In genomic region chr6:144305985-144306384, GRCh38 we compare ENCODE assay signal across 8 cellular contexts. TPM values are rescaled to one million over a fixed set of nuclear protein-coding genes. Genes with fewer than 3 reads are reported as not detected.
DNase-seq lines count a peak whose midpoint lies in the region; ATAC-seq, FAIRE-seq and TF ChIP-seq lines count a peak whose summit lies in the region.

No MANE protein-coding gene starts in this region.

- TF ChIP-seq EP300 in GM12878 (IDR thresholded peaks at IDR 0.05; ENCODE audit: borderline replicate concordance in 1 of 2, control insufficient read depth in 1 of 2, low read depth in 2 of 2, low read length in 2 of 2) (no peak), suprapubic skin (IDR thresholded peaks at IDR 0.05) (no peak)

- no peaks in the 10 kb centered on the region for H3K36me3 ChIP-seq in CD8-positive, alpha-beta memory T cell (ENCODE audit: insufficient read depth, low read length)
- H3K36me3 ChIP-seq in GM12878 (ENCODE audit: control insufficient read depth in 2 of 2, insufficient read depth in 2 of 2, low read length in 1 of 2) = no peaks in the 10 kb centered on the region
- peaks cover 19% of the 10 kb centered on the region for H3K36me3 ChIP-seq in suprapubic skin
- no peaks in the 10 kb centered on the region for H3K36me3 ChIP-seq in neural progenitor cell

- BruUV-seq in GM12878 (replicated peaks; lab: Mats Ljungman, UMichigan) = no TSS peak

- H3K79me2 ChIP-seq in GM12878 (ENCODE audit: control insufficient read depth, insufficient read depth, low read length) (no peaks in the 10 kb centered on the region), neural progenitor cell (ENCODE audit: low read depth) (peaks cover 18% of the 10 kb centered on the region)

- ATAC-seq in GM19463 (IDR thresholded peaks at IDR 0.05; ENCODE audit: unreplicated experiment) (peak; percentile 84), HG03354 (IDR thresholded peaks at IDR 0.05; ENCODE audit: poor library complexity, severe bottlenecking, unreplicated experiment) (peak; percentile 91), GM12878 (peak; percentile 93)

- H2AFZ ChIP-seq in GM12878 (ENCODE audit: control insufficient read depth, low read depth, low read length) = peak overlapping the region; percentile 94
- no peak overlapping the region for H2AFZ ChIP-seq in neural progenitor cell (replicated peaks)

- in situ Hi-C loops in GM12878 (cut with MboI) = no loop called here

- no peaks in the 10 kb centered on the region for H3K9me3 ChIP-seq in CD8-positive, alpha-beta memory T cell (ENCODE audit: low read length)
- H3K9me3 ChIP-seq in GM12878 (replicated peaks; ENCODE audit: control insufficient read depth, insufficient read depth, low read length) (no peaks in the 10 kb centered on the region), suprapubic skin (no peaks in the 10 kb centered on the region), neural progenitor cell (ENCODE audit: low read depth) (no peaks in the 10 kb centered on the region)

- RAD21 ChIA-PET in GM12878 (lab: Charles Lee; ENCODE audit: unreplicated experiment) = interaction anchor here (0.8 to 1.7 kb wide), 5 partner anchors 8 to 48 kb away, joined by 3 to 5 read pairs (median 4); no protein-coding TSS in a partner anchor

- 24% methylated on average over 3 of the region's 3 CpGs for WGBS in GM12878 (ENCODE audit: insufficient coverage, insufficient replicate concordance, low lambda C conversion rate, missing lambda C conversion rate)
- WGBS in suprapubic skin = 81% methylated on average over 3 of the region's 3 CpGs

- POLR2A ChIA-PET in CD8-positive, alpha-beta memory T cell (lab: Charles Lee) = no interaction called here
- POLR2A ChIA-PET in GM12878 (lab: Charles Lee) = interaction anchor here (1.0 to 1.7 kb wide), 2 partner anchors 10 to 46 kb away, joined by 3 read pairs; no protein-coding TSS in a partner anchor

- no peak overlapping the region for H3K4me3 ChIP-seq in CD8-positive, alpha-beta memory T cell (ENCODE audit: low read length)
- H3K4me3 ChIP-seq in GM12878 = no peak overlapping the region
- H3K4me3 ChIP-seq in suprapubic skin = no peak overlapping the region
- H3K4me3 ChIP-seq in neural progenitor cell = no peak overlapping the region

- H3K4me1 Mint-ChIP-seq in CD8-positive, alpha-beta memory T cell = peaks cover 49 to 56% (median 52%) of the 10 kb centered on the region in 3 donors
- H3K4me1 Mint-ChIP-seq in endothelial cell (ENCODE audit: unreplicated experiment) (peaks cover 3% of the 10 kb centered on the region), neural progenitor cell (peaks cover 12% of the 10 kb centered on the region)

- DNase-seq in CD8-positive, alpha-beta memory T cell = peak in 4 of 5 donors; percentile 23 to 74 (median 46)
- DNase-seq in GM12878 (ENCODE audit: low read depth, low spot score) (peak; percentile 30), suprapubic skin (ENCODE audit: low spot score in 2 of 2) (no peak), endothelial cell (ENCODE audit: low spot score) (no peak), OCI-M2 (lab: John Stamatoyannopoulos, UW; ENCODE audit: unreplicated experiment) (no peak), neural progenitor cell (ENCODE audit: low spot score) (no peak)

- intact Hi-C loops in GM12878 (cut with micrococcal nuclease; ENCODE audit: unreplicated experiment) = no loop called here

- H3K27ac Mint-ChIP-seq in CD8-positive, alpha-beta memory T cell = peak overlapping the region; percentile 70 to 99 (median 93)
- H3K27ac Mint-ChIP-seq in endothelial cell (ENCODE audit: unreplicated experiment) (no peak overlapping the region), neural progenitor cell (no peak overlapping the region)

- peak overlapping the region; percentile 75 for H3K4me2 ChIP-seq in GM12878 (ENCODE audit: control insufficient read depth, insufficient read depth)
- H3K4me2 ChIP-seq in neural progenitor cell = no peak overlapping the region

- H3F3A ChIP-seq in neural progenitor cell (ENCODE audit: low read depth) = peaks cover 3% of the 10 kb centered on the region

- H3K4me3 Mint-ChIP-seq in CD8-positive, alpha-beta memory T cell = peak overlapping the region; percentile 68 to 92 (median 83)
- no peak overlapping the region for H3K4me3 Mint-ChIP-seq in endothelial cell (ENCODE audit: unreplicated experiment)
- H3K4me3 Mint-ChIP-seq in neural progenitor cell = no peak overlapping the region

- peak; percentile 84 for FAIRE-seq in GM12878 (lab: Jason Lieb, UNC)

- H3K27ac ChIP-seq in CD8-positive, alpha-beta memory T cell (ENCODE audit: low read depth, low read length) = peak overlapping the region; percentile 5
- H3K27ac ChIP-seq in GM12878 (ENCODE audit: control insufficient read depth, insufficient read depth) (peak overlapping the region; percentile 50), suprapubic skin (no peak overlapping the region), neural progenitor cell (no peak overlapping the region)

- H3K36me3 Mint-ChIP-seq in CD8-positive, alpha-beta memory T cell = peaks cover 0 to 10% (median 8%) of the 10 kb centered on the region in 3 donors
- H3K36me3 Mint-ChIP-seq in endothelial cell (ENCODE audit: low read depth, unreplicated experiment) (peaks cover 19% of the 10 kb centered on the region), neural progenitor cell (peaks cover 22% of the 10 kb centered on the region)

- H3K4me1 ChIP-seq in CD8-positive, alpha-beta memory T cell (ENCODE audit: insufficient read depth, low read length) = peaks cover 34% of the 10 kb centered on the region
- H3K4me1 ChIP-seq in GM12878 (ENCODE audit: control insufficient read depth, insufficient read depth, low read length) = peaks cover 9% of the 10 kb centered on the region
- H3K4me1 ChIP-seq in suprapubic skin = peaks cover 3% of the 10 kb centered on the region
- peaks cover 15% of the 10 kb centered on the region for H3K4me1 ChIP-seq in neural progenitor cell

- TF ChIP-seq POLR2A in GM12878 (IDR thresholded peaks at IDR 0.05; ENCODE audit: low read depth, low read length) (no peak), suprapubic skin (IDR thresholded peaks at IDR 0.05) (no peak)

- H3K9ac ChIP-seq in GM12878 (ENCODE audit: control insufficient read depth, insufficient read depth, low read length) = peak overlapping the region; percentile 60; the same call in 1 of the 2 replicates
- no peak overlapping the region for H3K9ac ChIP-seq in neural progenitor cell

- SMC1A ChIA-PET in GM12878 (lab: Charles Lee; ENCODE audit: uncharacterized antibody, unreplicated experiment) = interaction anchor here (1.2 to 2.6 kb wide), 7 partner anchors 9 to 155 kb away, joined by 3 to 12 read pairs (median 4); no protein-coding TSS in a partner anchor

- CTCF ChIA-PET in CD8-positive, alpha-beta memory T cell (lab: Charles Lee) = interaction anchor here (1.5 kb wide), 1 partner anchor 89 kb away, joined by 3 read pairs; no protein-coding TSS in a partner anchor
- CTCF ChIA-PET in GM12878 (lab: Yijun Ruan, JAX) = interaction anchor here (0.6 to 1.4 kb wide), 7 partner anchors 8 to 932 kb away, joined by 3 to 4 read pairs (median 3); no protein-coding TSS in a partner anchor

- no peaks in the 10 kb centered on the region for H3K9me3 Mint-ChIP-seq in CD8-positive, alpha-beta memory T cell
- H3K9me3 Mint-ChIP-seq in endothelial cell (ENCODE audit: unreplicated experiment) (no peaks in the 10 kb centered on the region), neural progenitor cell (no peaks in the 10 kb centered on the region)

- H4K20me1 ChIP-seq in GM12878 (ENCODE audit: control insufficient read depth, insufficient read depth) (no peaks in the 10 kb centered on the region), neural progenitor cell (ENCODE audit: low read depth) (no peaks in the 10 kb centered on the region)

- no peak for TF ChIP-seq RAD21 in GM12878 (IDR thresholded peaks at IDR 0.05; ENCODE audit: insufficient read depth, low read depth, low read length)

- no peaks in the 10 kb centered on the region for H3K27me3 Mint-ChIP-seq in CD8-positive, alpha-beta memory T cell
- no peaks in the 10 kb centered on the region for H3K27me3 Mint-ChIP-seq in endothelial cell (ENCODE audit: unreplicated experiment)
- no peaks in the 10 kb centered on the region for H3K27me3 Mint-ChIP-seq in neural progenitor cell (ENCODE audit: insufficient read depth, low read depth)

- no peaks in the 10 kb centered on the region for H3K27me3 ChIP-seq in CD8-positive, alpha-beta memory T cell (ENCODE audit: insufficient read depth, low read length, poor library complexity, severe bottlenecking)
- H3K27me3 ChIP-seq in GM12878 (replicated peaks in 1 of 2; ENCODE audit: control insufficient read depth in 2 of 2, insufficient read depth in 2 of 2, low read length in 1 of 2) (no peaks in the 10 kb centered on the region), suprapubic skin (no peaks in the 10 kb centered on the region), neural progenitor cell (no peaks in the 10 kb centered on the region)

- TF ChIP-seq CTCF in GM12878 (IDR thresholded peaks at IDR 0.05 in 2 of 3, conservative IDR thresholded peaks at IDR 0.05 in 1 of 3; ENCODE audit: control insufficient read depth in 2 of 3, extremely low read depth in 1 of 3, insufficient read depth in 1 of 3, low read depth in 3 of 3, low read length in 3 of 3) = no peak
- TF ChIP-seq CTCF in suprapubic skin (IDR thresholded peaks at IDR 0.05) = no peak
- no peak for TF ChIP-seq CTCF in endothelial cell (IDR thresholded peaks at IDR 0.05; ENCODE audit: unreplicated experiment)
- no peak for TF ChIP-seq CTCF in neural progenitor cell (IDR thresholded peaks at IDR 0.05)

TF ChIP-seq in GM12878, 131 proteins besides CTCF, POLR2A, EP300 and RAD21 (continues in another document):
- peak; percentile 83 for TF ChIP-seq RUNX3 (IDR thresholded peaks at IDR 0.05; ENCODE audit: low read length)

RNA-seq across cellular contexts. Expression of gene UTRN, which starts 20.9 kb away (rescaled TPM):
- total RNA-seq in CD8-positive, alpha-beta memory T cell = 10 to 100 TPM; 42.7 to 42.8 TPM
- 96.8 TPM for polyA plus RNA-seq in CD8-positive, alpha-beta memory T cell
- total RNA-seq in GM12878 (2013; cell fraction: nucleolus; rRNA removed) = 574 and 595 TPM in 2 replicates
- 33.0 and 38.6 TPM in 2 replicates for total RNA-seq in GM12878 (2014; rRNA removed)
- total RNA-seq in GM12878 (2014; rRNA removed; fragmentation: Illumina TruSeq; extraction: Trizol) = 52.6 and 57.4 TPM in 2 replicates
- 29.2 and 33.2 TPM in 2 replicates for total RNA-seq in GM12878 (2021)
- 19.2 TPM for polyA plus RNA-seq in GM12878 (2011; ENCODE audit: low read depth)
- 37.6 and 43.7 TPM in 2 replicates for polyA plus RNA-seq in GM12878 (2011; rRNA removed)
- 27.9 and 41.4 TPM in 2 replicates for polyA plus RNA-seq in GM12878 (2011; cell fraction: cytosol; rRNA removed)
- polyA plus RNA-seq in GM12878 (2011; cell fraction: nucleus; rRNA removed) = 55.5 and 58.1 TPM in 2 replicates
- 18.1 and 24.7 TPM in 2 replicates for polyA plus RNA-seq in GM12878 (2012)
- 41.9 and 49.9 TPM in 2 replicates for polyA plus RNA-seq in GM12878 (2014; fragmentation: Illumina TruSeq; extraction: Trizol)
- 1 to 10 TPM; 1.6 to 5.6 TPM for polyA plus RNA-seq in GM12878 (2014; fragmentation: Nextera tagmentation; extraction: Ambion mirVana)
- 17.5 and 18.0 TPM in 2 replicates for polyA plus RNA-seq in GM12878 (2014; rRNA removed)
- polyA plus RNA-seq in GM12878 (2016; fragmentation: Nextera tagmentation; extraction: Ambion mirVana) = 10 to 100 TPM; 14.9 to 15.3 TPM
- polyA minus RNA-seq in GM12878 (2011; rRNA and poly(A)+ RNA removed) = 173 and 300 TPM in 2 replicates
- 47.0 and 51.8 TPM in 2 replicates for polyA minus RNA-seq in GM12878 (2011; cell fraction: cytosol; rRNA and poly(A)+ RNA removed)
- polyA minus RNA-seq in GM12878 (2011; cell fraction: nucleus; rRNA and poly(A)+ RNA removed) = 213 and 266 TPM in 2 replicates
- total RNA-seq in suprapubic skin = 100 to 1,000 TPM in 2 of 4 donors, 10 to 100 TPM in 2; 76.1 to 147 (median 93.1) TPM
- 164 TPM for total RNA-seq in endothelial cell (ENCODE audit: unreplicated experiment)
- 44.3 and 60.9 TPM in 2 replicates for total RNA-seq in neural progenitor cell (ENCODE audit: low replicate concordance)

Comparison
In these comparisons a context has a peak if more than half of its experiments do, and no peak if none do; other contexts are left out.
1. DNase-seq: peak in CD8-positive, alpha-beta memory T cell (4 of 5) and GM12878 (single experiment); none in suprapubic skin (0 of 2), endothelial cell (single experiment), OCI-M2 (single experiment) and neural progenitor cell (single experiment).
2. H3K27ac ChIP-seq: peak in CD8-positive, alpha-beta memory T cell (single experiment) and GM12878 (single experiment); none in suprapubic skin (single experiment) and neural progenitor cell (single experiment).
3. H3K27ac Mint-ChIP-seq: peak in CD8-positive, alpha-beta memory T cell (8 of 8); none in endothelial cell (single experiment) and neural progenitor cell (single experiment).
4. H3K4me3 Mint-ChIP-seq: peak in CD8-positive, alpha-beta memory T cell (7 of 7); none in endothelial cell (single experiment) and neural progenitor cell (single experiment).
5. Peak in every context shown above with its lines, with median percentiles within 50 percentile points of each other: ATAC-seq.